Comparison of ENCODE assay signal across 8 cellular contexts in the genomic region with DNA sequence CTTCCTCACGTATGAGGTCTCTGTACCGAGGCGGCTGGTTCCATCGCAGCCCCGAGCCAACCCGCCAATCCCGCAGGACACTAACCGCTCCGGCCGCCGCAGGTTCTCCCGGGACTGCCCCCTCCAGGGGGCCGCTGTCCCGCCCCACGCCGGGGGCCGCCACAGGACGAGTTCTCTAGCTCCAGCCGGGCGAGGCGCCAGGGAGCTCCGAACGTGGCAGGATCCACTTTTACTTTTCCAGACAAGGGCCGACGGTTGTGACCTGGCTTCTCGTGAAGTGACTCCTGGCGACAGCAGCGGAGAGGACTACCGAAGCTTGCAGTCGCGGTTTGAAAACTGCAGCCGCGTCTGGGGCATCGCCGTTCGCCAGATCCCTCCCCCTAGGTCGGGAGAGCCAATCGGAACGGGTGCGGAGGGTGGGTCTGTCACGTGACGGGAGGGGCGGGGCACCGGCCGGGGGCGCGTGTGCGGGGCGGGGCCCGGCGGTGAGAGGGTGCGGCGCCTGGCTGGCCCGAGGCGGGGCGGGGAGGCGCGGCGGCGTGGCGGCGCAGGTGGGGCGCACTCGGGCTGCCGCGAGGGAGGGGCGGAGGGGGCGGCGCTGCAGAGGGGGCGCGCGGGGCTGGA. TPM values are rescaled to one million over a fixed set of nuclear protein-coding genes. Genes with fewer than 3 reads are reported as not detected.
DNase-seq lines count a peak whose midpoint lies in the region; ATAC-seq and TF ChIP-seq lines count a peak whose summit lies in the region.

A gene (minus strand): TSS at position 331 of the 624 bp plus-strand sequence. CDS start 8,195 bp downstream, outside the sequence.

- intact Hi-C loops in dendritic cell treated with granulocyte-macrophage colony-stimulating factor and Interleukin-4, amounts not matched to agents 40 ng/mL and 50 ng/mL, for 4 days (cut with micrococcal nuclease), result loop anchor here (1.0 kb wide), 2 partner anchors 40 to 71 kb away; no protein-coding TSS in a partner anchor
- intact Hi-C loops in left lung (cut with DNase I), result no loop called here

- H3K27ac Mint-ChIP-seq in dendritic cell treated with granulocyte-macrophage colony-stimulating factor and Interleukin-4, amounts not matched to agents 40 ng/mL and 50 ng/mL, for 4 days, result peak within 1 kb of the TSS; percentile 99

- DNase-seq in BE2C (peak; percentile 98), GM19238 (ENCODE audit: insufficient read length, low spot score) (peak; percentile 87), NCI-H69 (lab: John Stamatoyannopoulos, UW) (peak; percentile 95), left lung (peak; percentile 97 to 98)
- peak; percentile 98 for DNase-seq in activated CD4-positive, alpha-beta T cell treated with anti-CD3 and anti-CD28 coated beads, Interleukin-2, amount 50 U/mL, for 1 hour
- peak; percentile 96 for DNase-seq in stimulated activated CD4-positive, alpha-beta T cell treated with anti-CD3 and anti-CD28 coated beads, Interleukin-2, amount 100 ng/mL, for 4 hours (ENCODE audit: low read depth)

- H3K4me3 ChIP-seq in BE2C (ENCODE audit: low read depth, low read length), result peak within 1 kb of the TSS; percentile 89
- H3K4me3 ChIP-seq in left lung, result peak within 1 kb of the TSS; percentile 86 to 87

- H3K4me3 Mint-ChIP-seq in dendritic cell treated with granulocyte-macrophage colony-stimulating factor and Interleukin-4, amounts not matched to agents 40 ng/mL and 50 ng/mL, for 4 days, result peak within 1 kb of the TSS; percentile 98

- TF ChIP-seq CTCF in BE2C (IDR thresholded peaks at IDR 0.05; ENCODE audit: low read depth, low read length), result peak; percentile 21; the same call in 1 of the 2 replicates
- no peak for TF ChIP-seq CTCF in left lung (IDR thresholded peaks at IDR 0.05)

- H3K9me3 ChIP-seq in BE2C, result no peaks in the 10 kb centered on the region
- no peaks in the 10 kb centered on the region for H3K9me3 ChIP-seq in left lung

- H3K27me3 Mint-ChIP-seq in dendritic cell treated with granulocyte-macrophage colony-stimulating factor and Interleukin-4, amounts not matched to agents 40 ng/mL and 50 ng/mL, for 4 days, result peaks cover 9% of the 10 kb centered on the region

- peaks cover 20% of the 10 kb centered on the region for H3K36me3 Mint-ChIP-seq in dendritic cell treated with granulocyte-macrophage colony-stimulating factor and Interleukin-4, amounts not matched to agents 40 ng/mL and 50 ng/mL, for 4 days (ENCODE audit: low read depth)

- H3K4me1 Mint-ChIP-seq in dendritic cell treated with granulocyte-macrophage colony-stimulating factor and Interleukin-4, amounts not matched to agents 40 ng/mL and 50 ng/mL, for 4 days (ENCODE audit: low read depth), result peaks cover 13% of the 10 kb centered on the region

- H3K36me3 ChIP-seq in BE2C, result no peaks in the 10 kb centered on the region
- H3K36me3 ChIP-seq in left lung, result no peaks in the 10 kb centered on the region

- no peaks in the 10 kb centered on the region for H3K9me3 Mint-ChIP-seq in dendritic cell treated with granulocyte-macrophage colony-stimulating factor and Interleukin-4, amounts not matched to agents 40 ng/mL and 50 ng/mL, for 4 days

- peak; percentile 43 for ATAC-seq in HG03442 (IDR thresholded peaks at IDR 0.05; ENCODE audit: unreplicated experiment)
- peak; percentile 90 for ATAC-seq in left lung

- H3K27ac ChIP-seq in left lung, result peak within 1 kb of the TSS; percentile 95 to 99

- H3K27me3 ChIP-seq in BE2C (no peaks in the 10 kb centered on the region), left lung (no peaks in the 10 kb centered on the region)

- H3K4me1 ChIP-seq in BE2C (peaks cover 3% of the 10 kb centered on the region), left lung (peaks cover 0 to 33% of the 10 kb centered on the region in 2 donors)

RNA-seq across cellular contexts. Expression of the gene that starts here (rescaled TPM):
- 2.3 TPM for polyA plus RNA-seq in BE2C (2012; ENCODE audit: insufficient read depth, insufficient read length, low read depth)
- total RNA-seq in left lung, result 10 to 100 TPM; 40.6 to 59.2 TPM

Comparison
In these comparisons a context has a peak if more than half of its experiments do, and no peak if none do; other contexts are left out.
1. Peak in every context shown above with its lines: DNase-seq, ATAC-seq, H3K4me3 ChIP-seq and H3K27ac ChIP-seq.